Comparison of ENCODE assay signal across 1 cellular context in the genomic region with DNA sequence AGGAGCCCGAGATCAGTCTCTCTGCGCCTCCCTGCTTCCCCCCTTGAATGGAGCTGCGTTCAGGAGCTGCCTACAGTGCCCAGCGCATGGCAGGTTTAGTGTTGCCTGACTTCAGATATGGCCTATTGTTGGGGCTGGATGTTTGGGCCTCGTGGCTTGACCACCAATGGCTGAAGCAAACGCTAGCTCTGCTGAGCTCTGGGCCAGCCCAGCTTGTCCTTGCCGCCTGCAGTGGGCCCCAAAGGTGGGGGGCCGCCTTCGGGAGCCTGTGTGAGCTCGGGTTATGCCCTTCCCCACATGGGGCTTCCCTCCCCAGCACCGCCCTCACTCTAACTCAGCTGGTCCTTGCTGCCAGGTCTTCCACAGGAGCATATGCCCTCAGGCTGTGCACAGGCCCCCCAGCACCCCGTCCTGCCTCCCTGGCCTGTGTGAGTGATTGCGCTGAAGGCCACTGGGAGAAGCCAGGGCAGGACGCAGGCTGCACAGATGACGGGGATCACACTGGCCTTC.
TF ChIP-seq lines count a peak whose summit lies in the region.

No MANE protein-coding gene starts in this region.

TF ChIP-seq in IMR-90, 13 proteins besides CTCF, POLR2A, EP300 and RAD21:
- TF ChIP-seq RCOR1 (IDR thresholded peaks at IDR 0.05; ENCODE audit: insufficient replicate concordance, low read length) (no peak), MAZ (IDR thresholded peaks at IDR 0.05; ENCODE audit: borderline replicate concordance, low read depth, low read length) (no peak), CEBPB (IDR thresholded peaks at IDR 0.05; ENCODE audit: low read depth, low read length) (no peak), MXI1 (IDR thresholded peaks at IDR 0.05; ENCODE audit: borderline replicate concordance, low read depth, low read length) (no peak), CHD1 (IDR thresholded peaks at IDR 0.05; ENCODE audit: low read depth, low read length) (no peak), BHLHE40 (IDR thresholded peaks at IDR 0.05; ENCODE audit: low read depth, low read length) (no peak), RFX5 (IDR thresholded peaks at IDR 0.05; ENCODE audit: low read depth, low read length) (no peak), SMC3 (IDR thresholded peaks at IDR 0.05; ENCODE audit: low read depth, low read length) (no peak), FOS (IDR thresholded peaks at IDR 0.05; ENCODE audit: low read depth, low read length) (no peak), MAFK (IDR thresholded peaks at IDR 0.05; ENCODE audit: low read depth, low read length) (no peak), NFE2L2 (IDR thresholded peaks at IDR 0.05; ENCODE audit: low read depth, low read length) (no peak)
- TF ChIP-seq, protein P1, sequence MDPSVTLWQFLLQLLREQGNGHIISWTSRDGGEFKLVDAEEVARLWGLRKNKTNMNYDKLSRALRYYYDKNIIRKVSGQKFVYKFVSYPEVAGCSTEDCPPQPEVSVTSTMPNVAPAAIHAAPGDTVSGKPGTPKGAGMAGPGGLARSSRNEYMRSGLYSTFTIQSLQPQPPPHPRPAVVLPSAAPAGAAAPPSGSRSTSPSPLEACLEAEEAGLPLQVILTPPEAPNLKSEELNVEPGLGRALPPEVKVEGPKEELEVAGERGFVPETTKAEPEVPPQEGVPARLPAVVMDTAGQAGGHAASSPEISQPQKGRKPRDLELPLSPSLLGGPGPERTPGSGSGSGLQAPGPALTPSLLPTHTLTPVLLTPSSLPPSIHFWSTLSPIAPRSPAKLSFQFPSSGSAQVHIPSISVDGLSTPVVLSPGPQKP (IDR thresholded peaks at IDR 0.05; ENCODE audit: borderline replicate concordance, low read depth, low read length) = no peak
- TF ChIP-seq, protein P2, sequence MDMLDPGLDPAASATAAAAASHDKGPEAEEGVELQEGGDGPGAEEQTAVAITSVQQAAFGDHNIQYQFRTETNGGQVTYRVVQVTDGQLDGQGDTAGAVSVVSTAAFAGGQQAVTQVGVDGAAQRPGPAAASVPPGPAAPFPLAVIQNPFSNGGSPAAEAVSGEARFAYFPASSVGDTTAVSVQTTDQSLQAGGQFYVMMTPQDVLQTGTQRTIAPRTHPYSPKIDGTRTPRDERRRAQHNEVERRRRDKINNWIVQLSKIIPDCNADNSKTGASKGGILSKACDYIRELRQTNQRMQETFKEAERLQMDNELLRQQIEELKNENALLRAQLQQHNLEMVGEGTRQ (IDR thresholded peaks at IDR 0.05; ENCODE audit: low read depth, low read length) = no peak
